ENCODE assay signal across 17 cellular contexts in genomic region chr18:66601649-66602048, GRCh38. TPM values are rescaled to one million over a fixed set of nuclear protein-coding genes. Genes with fewer than 3 reads are reported as not detected.
"Had no signal": no experiment of that assay in that cellular context is flagged by ENCODE, and none has a peak within 500 bp of the region (broad histone marks: within the 10 kb centered on the region; RNA-seq: fewer than 3 reads in every experiment).

No MANE protein-coding gene starts in this region.

- ATAC-seq: activated T-cell treated with anti-CD3 and anti-CD28 coated beads, Interleukin-2, amount 50 U/mL, for 4 hours; effector memory CD8-positive, alpha-beta T cell had no signal

- H3K27me3 ChIP-seq: neutrophil, transverse colon had no signal

- H3K4me3 Mint-ChIP-seq: activated CD4-positive, alpha-beta memory T cell treated with anti-CD3 and anti-CD28 coated beads, Interleukin-2, amount 10 ng/mL, durations not matched to agents 7 days and 5 days; activated naive CD4-positive, alpha-beta T cell treated with anti-CD3 and anti-CD28 coated beads, Interleukin-2, amount 50 U/mL, for 24 hours; activated T-cell treated with anti-CD3 and anti-CD28 coated beads, Interleukin-2, amount 50 U/mL, for 4 hours; central memory CD8-positive, alpha-beta T cell; dendritic cell treated with granulocyte-macrophage colony-stimulating factor and Interleukin-4, amounts not matched to agents 40 ng/mL and 50 ng/mL, for 4 days; effector memory CD8-positive, alpha-beta T cell had no signal

- DNase-seq: activated CD4-positive, alpha-beta memory T cell treated with anti-CD3 and anti-CD28 coated beads, Interleukin-2, amount 10 ng/mL, durations not matched to agents 7 days and 5 days; activated CD4-positive, alpha-beta T cell treated with anti-CD3 and anti-CD28 coated beads for 4 hours; activated effector memory CD4-positive, alpha-beta T cell treated with anti-CD3 and anti-CD28 coated beads, Interleukin-2, amount 50 U/mL, for 16 hours; activated T-cell treated with anti-CD3 and anti-CD28 coated beads, Interleukin-2, amount 50 U/mL, for 4 hours; effector memory CD8-positive, alpha-beta T cell; head of caudate nucleus; posterior cingulate gyrus; small intestine; stimulated activated CD4-positive, alpha-beta T cell treated with anti-CD3 and anti-CD28 coated beads, Interleukin-4, amount 100 ng/mL, for 24 hours; stimulated activated naive CD4-positive, alpha-beta T cell; T-helper 2 cell; transverse colon had no signal

- H3K27ac Mint-ChIP-seq: activated CD4-positive, alpha-beta memory T cell treated with anti-CD3 and anti-CD28 coated beads, Interleukin-2, amount 10 ng/mL, durations not matched to agents 7 days and 5 days; activated naive CD4-positive, alpha-beta T cell treated with anti-CD3 and anti-CD28 coated beads, Interleukin-2, amount 50 U/mL, for 24 hours; dendritic cell treated with granulocyte-macrophage colony-stimulating factor and Interleukin-4, amounts not matched to agents 40 ng/mL and 50 ng/mL, for 4 days; effector memory CD8-positive, alpha-beta T cell had no signal

- H3K4me1 ChIP-seq: transverse colon had no signal

- H3K4me3 ChIP-seq: transverse colon had no signal

- H3K36me3 ChIP-seq: neutrophil, transverse colon had no signal

- H3K9me3 Mint-ChIP-seq: dendritic cell treated with granulocyte-macrophage colony-stimulating factor and Interleukin-4, amounts not matched to agents 40 ng/mL and 50 ng/mL, for 4 days had no signal

- H3K27ac ChIP-seq: neutrophil, transverse colon had no signal

- H3K27me3 Mint-ChIP-seq: activated CD4-positive, alpha-beta memory T cell treated with anti-CD3 and anti-CD28 coated beads, Interleukin-2, amount 10 ng/mL, durations not matched to agents 7 days and 5 days; activated naive CD4-positive, alpha-beta T cell treated with anti-CD3 and anti-CD28 coated beads, Interleukin-2, amount 50 U/mL, for 24 hours; central memory CD8-positive, alpha-beta T cell; dendritic cell treated with granulocyte-macrophage colony-stimulating factor and Interleukin-4, amounts not matched to agents 40 ng/mL and 50 ng/mL, for 4 days; effector memory CD8-positive, alpha-beta T cell had no signal

- H3K4me1 Mint-ChIP-seq: activated CD4-positive, alpha-beta memory T cell treated with anti-CD3 and anti-CD28 coated beads, Interleukin-2, amount 10 ng/mL, durations not matched to agents 7 days and 5 days; activated naive CD4-positive, alpha-beta T cell treated with anti-CD3 and anti-CD28 coated beads, Interleukin-2, amount 50 U/mL, for 24 hours; central memory CD8-positive, alpha-beta T cell had no signal

- H3K9me3 ChIP-seq: neutrophil, transverse colon had no signal

- H3K36me3 Mint-ChIP-seq: activated naive CD4-positive, alpha-beta T cell treated with anti-CD3 and anti-CD28 coated beads, Interleukin-2, amount 50 U/mL, for 24 hours had no signal

RNA-seq across cellular contexts. Expression of gene CDH19, which starts 2.2 kb away (rescaled TPM):
- total RNA-seq: activated CD4-positive, alpha-beta memory T cell treated with anti-CD3 and anti-CD28 coated beads, Interleukin-2, amount 10 ng/mL, durations not matched to agents 7 days and 5 days; activated T-cell treated with anti-CD3 and anti-CD28 coated beads, Interleukin-2, amount 50 U/mL, for 4 hours; fibroblast of lung had no signal
- polyA plus RNA-seq: fibroblast of lung had no signal
